Comparison of ENCODE assay signal across 1 cellular context in genomic region chr1:186740324-186740723, GRCh38.
TF ChIP-seq lines count a peak whose summit lies in the region.

No MANE protein-coding gene starts in this region.

TF ChIP-seq in GM23338, 12 proteins besides CTCF, POLR2A, EP300 and RAD21 (continued from another document):
- no peak for TF ChIP-seq REST (IDR thresholded peaks at IDR 0.05; ENCODE audit: unreplicated experiment)
- TF ChIP-seq POLR2AphosphoS5 (IDR thresholded peaks at IDR 0.05; ENCODE audit: low read depth), result no peak
- TF ChIP-seq EZH2 (IDR thresholded peaks at IDR 0.05; ENCODE audit: low read depth, unreplicated experiment), result no peak
- no peak for TF ChIP-seq ZNF331 (CRISPR knock-in tag; IDR thresholded peaks at IDR 0.05; ENCODE audit: low read depth)
- no peak for TF ChIP-seq JUNB (IDR thresholded peaks at IDR 0.05; ENCODE audit: unreplicated experiment)
